In the genomic region with DNA sequence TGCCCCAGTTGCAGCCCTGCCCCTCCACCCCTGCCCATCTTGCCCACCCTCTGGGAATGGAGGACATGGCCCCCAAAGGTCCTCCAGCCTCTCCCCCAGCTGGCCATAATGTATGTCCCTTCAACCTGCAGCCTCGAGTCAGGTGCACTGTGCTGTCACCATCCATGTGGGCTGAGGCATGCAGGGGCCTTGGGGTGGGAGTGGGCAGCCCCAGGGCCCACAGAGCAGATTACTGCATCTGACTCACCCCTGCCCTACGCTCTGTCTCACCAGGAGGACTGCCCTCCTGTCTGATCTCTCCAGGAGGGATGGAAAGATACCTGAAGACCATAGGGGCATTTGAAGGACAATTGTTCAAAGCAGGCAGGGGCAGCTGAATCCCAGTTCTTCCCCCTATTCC, we compare ENCODE assay signal across 2 cellular contexts.
TF ChIP-seq lines count a peak whose summit lies in the region.

No MANE protein-coding gene starts in this region.

TF ChIP-seq in H1, 55 proteins besides CTCF, POLR2A, EP300 and RAD21:
- no peak for TF ChIP-seq KDM4A (IDR thresholded peaks at IDR 0.05; ENCODE audit: low read depth, low read length, severe bottlenecking)
- TF ChIP-seq SP1 (IDR thresholded peaks at IDR 0.05; ENCODE audit: low read depth, low read length), result no peak
- no peak for TF ChIP-seq RNF2 (IDR thresholded peaks at IDR 0.05; ENCODE audit: borderline replicate concordance, low read depth, low read length, missing control alignments, poor library complexity, severe bottlenecking)
- no peak for TF ChIP-seq JUN (IDR thresholded peaks at IDR 0.05; ENCODE audit: low read depth, low read length)
- no peak for TF ChIP-seq YY1 (IDR thresholded peaks at IDR 0.05; ENCODE audit: low read depth, low read length)
- TF ChIP-seq TAF7 (optimal IDR thresholded peaks at IDR 0.05; ENCODE audit: borderline replicate concordance, low read depth, low read length), result no peak
- no peak for TF ChIP-seq BRCA1 (IDR thresholded peaks at IDR 0.05; ENCODE audit: low read depth, low read length)
- no peak for TF ChIP-seq EZH2 (IDR thresholded peaks at IDR 0.05; ENCODE audit: low read depth, low read length, severe bottlenecking)
- TF ChIP-seq SRF (IDR thresholded peaks at IDR 0.05; ENCODE audit: low read depth, low read length), result no peak
- TF ChIP-seq FOSL1 (IDR thresholded peaks at IDR 0.05; ENCODE audit: insufficient read depth, low read depth, low read length), result no peak
- no peak for TF ChIP-seq RXRA (IDR thresholded peaks at IDR 0.05; ENCODE audit: insufficient read depth, low read depth, low read length)
- TF ChIP-seq CEBPB (IDR thresholded peaks at IDR 0.05; ENCODE audit: low read depth, low read length), result no peak
- no peak for TF ChIP-seq CBX8 (IDR thresholded peaks at IDR 0.05; ENCODE audit: borderline replicate concordance, low read depth, low read length)

TF ChIP-seq in neural cell, 6 proteins besides CTCF, POLR2A, EP300 and RAD21:
- TF ChIP-seq, protein P1, sequence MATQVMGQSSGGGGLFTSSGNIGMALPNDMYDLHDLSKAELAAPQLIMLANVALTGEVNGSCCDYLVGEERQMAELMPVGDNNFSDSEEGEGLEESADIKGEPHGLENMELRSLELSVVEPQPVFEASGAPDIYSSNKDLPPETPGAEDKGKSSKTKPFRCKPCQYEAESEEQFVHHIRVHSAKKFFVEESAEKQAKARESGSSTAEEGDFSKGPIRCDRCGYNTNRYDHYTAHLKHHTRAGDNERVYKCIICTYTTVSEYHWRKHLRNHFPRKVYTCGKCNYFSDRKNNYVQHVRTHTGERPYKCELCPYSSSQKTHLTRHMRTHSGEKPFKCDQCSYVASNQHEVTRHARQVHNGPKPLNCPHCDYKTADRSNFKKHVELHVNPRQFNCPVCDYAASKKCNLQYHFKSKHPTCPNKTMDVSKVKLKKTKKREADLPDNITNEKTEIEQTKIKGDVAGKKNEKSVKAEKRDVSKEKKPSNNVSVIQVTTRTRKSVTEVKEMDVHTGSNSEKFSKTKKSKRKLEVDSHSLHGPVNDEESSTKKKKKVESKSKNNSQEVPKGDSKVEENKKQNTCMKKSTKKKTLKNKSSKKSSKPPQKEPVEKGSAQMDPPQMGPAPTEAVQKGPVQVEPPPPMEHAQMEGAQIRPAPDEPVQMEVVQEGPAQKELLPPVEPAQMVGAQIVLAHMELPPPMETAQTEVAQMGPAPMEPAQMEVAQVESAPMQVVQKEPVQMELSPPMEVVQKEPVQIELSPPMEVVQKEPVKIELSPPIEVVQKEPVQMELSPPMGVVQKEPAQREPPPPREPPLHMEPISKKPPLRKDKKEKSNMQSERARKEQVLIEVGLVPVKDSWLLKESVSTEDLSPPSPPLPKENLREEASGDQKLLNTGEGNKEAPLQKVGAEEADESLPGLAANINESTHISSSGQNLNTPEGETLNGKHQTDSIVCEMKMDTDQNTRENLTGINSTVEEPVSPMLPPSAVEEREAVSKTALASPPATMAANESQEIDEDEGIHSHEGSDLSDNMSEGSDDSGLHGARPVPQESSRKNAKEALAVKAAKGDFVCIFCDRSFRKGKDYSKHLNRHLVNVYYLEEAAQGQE (IDR thresholded peaks at IDR 0.05; ENCODE audit: borderline replicate concordance), result no peak
- TF ChIP-seq EZH2 (IDR thresholded peaks at IDR 0.05; ENCODE audit: borderline replicate concordance, insufficient read depth, low read length, poor library complexity, severe bottlenecking) (no peak), SMC3 (conservative IDR thresholded peaks at IDR 0.05; ENCODE audit: poor library complexity) (no peak), POLR2AphosphoS5 (IDR thresholded peaks at IDR 0.05) (no peak)
